9 cellular contexts compared by ENCODE assay signal in the genomic region with DNA sequence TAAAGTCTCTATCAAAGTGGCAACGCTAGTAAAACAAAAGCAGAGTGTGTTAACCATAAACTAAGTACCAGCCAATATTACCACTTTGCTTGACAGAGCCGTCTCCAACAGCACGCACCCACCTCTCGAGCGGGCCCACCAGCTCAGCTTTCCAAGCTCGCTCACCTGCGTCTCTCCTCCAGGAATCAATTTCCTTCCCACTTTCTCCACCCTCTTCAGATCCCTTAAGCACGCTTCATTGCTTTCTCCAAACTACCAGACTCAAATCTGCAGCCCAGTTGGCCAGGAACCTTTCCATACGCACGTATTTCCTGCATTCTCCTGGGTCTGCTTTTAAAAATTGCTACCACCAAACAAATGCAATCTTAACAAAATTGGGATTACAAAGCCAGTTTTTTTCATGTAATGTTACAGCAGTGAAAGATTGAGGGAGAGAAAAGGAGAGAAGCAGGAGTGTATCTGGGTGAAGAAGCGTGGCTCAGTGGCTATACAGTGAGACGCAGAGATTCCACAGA. TPM values are rescaled to one million over a fixed set of nuclear protein-coding genes. Genes with fewer than 3 reads are reported as not detected.
DNase-seq lines count a peak whose midpoint lies in the region; ATAC-seq and TF ChIP-seq lines count a peak whose summit lies in the region.
"Had no signal": no experiment of that assay in that cellular context is flagged by ENCODE, and none has a peak within 500 bp of the region (broad histone marks: within the 10 kb centered on the region; RNA-seq: fewer than 3 reads in every experiment).

No MANE protein-coding gene starts in this region.

- intact Hi-C loops in activated CD8-positive, alpha-beta T cell treated with anti-CD3 and anti-CD28 coated beads for 36 hours (cut with micrococcal nuclease): no loop called here

- DNase-seq in NCI-H2227 treated with DMSO at 0.1 percent for 48 hours (lab: John Stamatoyannopoulos, UW): peak; percentile 38
- no peak for DNase-seq in NCI-H2227 (lab: John Stamatoyannopoulos, UW; ENCODE audit: unreplicated experiment)
- DNase-seq in activated CD8-positive, alpha-beta T cell treated with anti-CD3 and anti-CD28 coated beads for 36 hours: no peak
- DNase-seq in hepatic stellate cell (ENCODE audit: low spot score): peak; percentile 5
- no peak for DNase-seq in stimulated activated effector memory CD8-positive, alpha-beta T cell treated with anti-CD3 and anti-CD28 coated beads, Interleukin-12 subunit alpha, Interleukin-12 subunit beta, amount 100 ng/mL, for 72 hours (ENCODE audit: low spot score in 2 of 2)
- DNase-seq in NCI-H1048 (lab: John Stamatoyannopoulos, UW): no peak
- DNase-seq in activated T-cell treated with anti-CD3 and anti-CD28 coated beads, Interleukin-2, amount 50 U/mL, for 1 hour: no peak
- DNase-seq: AML-193 had no signal

- peaks cover 49% of the 10 kb centered on the region for H3K27me3 Mint-ChIP-seq in activated CD8-positive, alpha-beta T cell treated with anti-CD3 and anti-CD28 coated beads for 36 hours

- no peaks in the 10 kb centered on the region for H3K36me3 Mint-ChIP-seq in activated CD8-positive, alpha-beta T cell treated with anti-CD3 and anti-CD28 coated beads for 36 hours (ENCODE audit: low read depth)
- no peaks in the 10 kb centered on the region for H3K36me3 Mint-ChIP-seq in stimulated activated effector memory CD8-positive, alpha-beta T cell treated with anti-CD3 and anti-CD28 coated beads, Interleukin-12 subunit alpha, Interleukin-12 subunit beta, amount 100 ng/mL, for 72 hours

- CTCF ChIA-PET in activated CD8-positive, alpha-beta T cell treated with anti-CD3 and anti-CD28 coated beads for 36 hours (lab: Charles Lee): no interaction called here

- peaks cover 4% of the 10 kb centered on the region for H3K4me1 Mint-ChIP-seq in activated CD8-positive, alpha-beta T cell treated with anti-CD3 and anti-CD28 coated beads for 36 hours (ENCODE audit: low read depth)
- peaks cover 11% of the 10 kb centered on the region for H3K4me1 Mint-ChIP-seq in stimulated activated effector memory CD8-positive, alpha-beta T cell treated with anti-CD3 and anti-CD28 coated beads, Interleukin-12 subunit alpha, Interleukin-12 subunit beta, amount 100 ng/mL, for 72 hours

- no peak overlapping the region for H3K27ac Mint-ChIP-seq in activated CD8-positive, alpha-beta T cell treated with anti-CD3 and anti-CD28 coated beads for 36 hours
- no peak overlapping the region for H3K27ac Mint-ChIP-seq in stimulated activated effector memory CD8-positive, alpha-beta T cell treated with anti-CD3 and anti-CD28 coated beads, Interleukin-12 subunit alpha, Interleukin-12 subunit beta, amount 100 ng/mL, for 72 hours

- no peak for ATAC-seq in activated CD8-positive, alpha-beta T cell treated with anti-CD3 and anti-CD28 coated beads for 36 hours
- no peak for ATAC-seq in stimulated activated effector memory CD8-positive, alpha-beta T cell treated with anti-CD3 and anti-CD28 coated beads, Interleukin-12 subunit alpha, Interleukin-12 subunit beta, amount 100 ng/mL, for 72 hours
- ATAC-seq in GM18861 (IDR thresholded peaks at IDR 0.05; ENCODE audit: unreplicated experiment): no peak

- peak overlapping the region; percentile 39 for H3K4me3 Mint-ChIP-seq in activated CD8-positive, alpha-beta T cell treated with anti-CD3 and anti-CD28 coated beads for 36 hours
- peak overlapping the region; percentile 67 for H3K4me3 Mint-ChIP-seq in stimulated activated effector memory CD8-positive, alpha-beta T cell treated with anti-CD3 and anti-CD28 coated beads, Interleukin-12 subunit alpha, Interleukin-12 subunit beta, amount 100 ng/mL, for 72 hours

- POLR2A ChIA-PET in activated CD8-positive, alpha-beta T cell treated with anti-CD3 and anti-CD28 coated beads for 36 hours (lab: Charles Lee): no interaction called here

- no peak for TF ChIP-seq CTCF in activated CD8-positive, alpha-beta T cell treated with anti-CD3 and anti-CD28 coated beads for 36 hours (IDR thresholded peaks at IDR 0.05)

- H3K9me3 Mint-ChIP-seq in activated CD8-positive, alpha-beta T cell treated with anti-CD3 and anti-CD28 coated beads for 36 hours: no peaks in the 10 kb centered on the region
- no peaks in the 10 kb centered on the region for H3K9me3 Mint-ChIP-seq in stimulated activated effector memory CD8-positive, alpha-beta T cell treated with anti-CD3 and anti-CD28 coated beads, Interleukin-12 subunit alpha, Interleukin-12 subunit beta, amount 100 ng/mL, for 72 hours

RNA-seq across cellular contexts. Expression of a gene that starts 1.5 kb away (rescaled TPM):
- under 1 TPM; 0.09 TPM for total RNA-seq in activated CD8-positive, alpha-beta T cell treated with anti-CD3 and anti-CD28 coated beads for 36 hours

Comparison
In these comparisons a context has a peak if more than half of its experiments do, and no peak if none do; other contexts are left out.
1. DNase-seq: peak in NCI-H2227 treated with DMSO at 0.1 percent for 48 hours (single experiment) and hepatic stellate cell (single experiment); none in NCI-H2227 (single experiment), activated CD8-positive, alpha-beta T cell treated with anti-CD3 and anti-CD28 coated beads for 36 hours (single experiment), stimulated activated effector memory CD8-positive, alpha-beta T cell treated with anti-CD3 and anti-CD28 coated beads, Interleukin-12 subunit alpha, Interleukin-12 subunit beta, amount 100 ng/mL, for 72 hours (0 of 2), NCI-H1048 (single experiment) and activated T-cell treated with anti-CD3 and anti-CD28 coated beads, Interleukin-2, amount 50 U/mL, for 1 hour (single experiment).